In genomic region chr19:44749318-44749717, GRCh38 we compare ENCODE assay signal across 8 cellular contexts. TPM values are rescaled to one million over a fixed set of nuclear protein-coding genes. Genes with fewer than 3 reads are reported as not detected.
DNase-seq lines count a peak whose midpoint lies in the region; ATAC-seq and TF ChIP-seq lines count a peak whose summit lies in the region.

No MANE protein-coding gene starts in this region.

- peak overlapping the region; percentile 91 for H3K27ac Mint-ChIP-seq in activated T-helper 17 cell treated with anti-CD3 and anti-CD28 coated beads, Interleukin-2, amount 50 U/mL, for 72 hours
- peak overlapping the region; percentile 84 for H3K27ac Mint-ChIP-seq in stimulated activated memory B cell treated with anti-CD40 and anti-IgM and Interleukin-4, amounts not matched to agents 10 μg/mL and 1 μg/mL and 100 μg/mL, for 72 hours

- ATAC-seq in activated T-helper 17 cell treated with anti-CD3 and anti-CD28 coated beads, Interleukin-2, amount 50 U/mL, for 72 hours (replicated peaks): no peak
- no peak for ATAC-seq in stimulated activated memory B cell treated with anti-CD40 and anti-IgM and Interleukin-4, amounts not matched to agents 10 μg/mL and 1 μg/mL and 100 μg/mL, for 72 hours
- no peak for ATAC-seq in HG03442 (IDR thresholded peaks at IDR 0.05; ENCODE audit: unreplicated experiment)

- no peak overlapping the region for H3K9ac ChIP-seq in iPS-18a (ENCODE audit: low read length)

- no peaks in the 10 kb centered on the region for H3K9me3 ChIP-seq in iPS-18a (ENCODE audit: control insufficient read depth, low read depth, low read length)

- peaks cover 90% of the 10 kb centered on the region for H3K27me3 ChIP-seq in iPS-18a (ENCODE audit: control insufficient read depth, insufficient read depth, low read length)

- DNase-seq in HFF-Myc (ENCODE audit: extremely low read depth, low read depth): no peak
- DNase-seq in SIG-M5 (lab: John Stamatoyannopoulos, UW): no peak
- no peak for DNase-seq in GM19240 (ENCODE audit: insufficient read length, low spot score)
- no peak for DNase-seq in DMS53 (lab: John Stamatoyannopoulos, UW)

- H3K27ac ChIP-seq in iPS-18a (ENCODE audit: low read length): no peak overlapping the region

- no peaks in the 10 kb centered on the region for H3K27me3 Mint-ChIP-seq in activated T-helper 17 cell treated with anti-CD3 and anti-CD28 coated beads, Interleukin-2, amount 50 U/mL, for 72 hours
- H3K27me3 Mint-ChIP-seq in stimulated activated memory B cell treated with anti-CD40 and anti-IgM and Interleukin-4, amounts not matched to agents 10 μg/mL and 1 μg/mL and 100 μg/mL, for 72 hours: no peaks in the 10 kb centered on the region

- H3K4me3 Mint-ChIP-seq in activated T-helper 17 cell treated with anti-CD3 and anti-CD28 coated beads, Interleukin-2, amount 50 U/mL, for 72 hours: peak overlapping the region; percentile 99
- peak overlapping the region; percentile 94 for H3K4me3 Mint-ChIP-seq in stimulated activated memory B cell treated with anti-CD40 and anti-IgM and Interleukin-4, amounts not matched to agents 10 μg/mL and 1 μg/mL and 100 μg/mL, for 72 hours

- H3K4me1 ChIP-seq in iPS-18a (ENCODE audit: control insufficient read depth, low read depth, low read length): peaks cover 11% of the 10 kb centered on the region

- H3K4me3 ChIP-seq in HFF-Myc (replicated peaks; ENCODE audit: low read depth, low read length) (peak overlapping the region; percentile 57), iPS-18a (ENCODE audit: low read length) (peak overlapping the region; percentile 71)

- peaks cover 62% of the 10 kb centered on the region for H3K36me3 Mint-ChIP-seq in activated T-helper 17 cell treated with anti-CD3 and anti-CD28 coated beads, Interleukin-2, amount 50 U/mL, for 72 hours (ENCODE audit: low read depth)
- H3K36me3 Mint-ChIP-seq in stimulated activated memory B cell treated with anti-CD40 and anti-IgM and Interleukin-4, amounts not matched to agents 10 μg/mL and 1 μg/mL and 100 μg/mL, for 72 hours: peaks cover 31% of the 10 kb centered on the region

- H3K4me1 Mint-ChIP-seq in activated T-helper 17 cell treated with anti-CD3 and anti-CD28 coated beads, Interleukin-2, amount 50 U/mL, for 72 hours: peaks cover 27% of the 10 kb centered on the region
- H3K4me1 Mint-ChIP-seq in stimulated activated memory B cell treated with anti-CD40 and anti-IgM and Interleukin-4, amounts not matched to agents 10 μg/mL and 1 μg/mL and 100 μg/mL, for 72 hours: peaks cover 70% of the 10 kb centered on the region

- TF ChIP-seq CTCF in HFF-Myc (IDR thresholded peaks at IDR 0.05; ENCODE audit: low read depth, low read length, missing control alignments): no peak

- H3K36me3 ChIP-seq in iPS-18a (ENCODE audit: control insufficient read depth, low read depth, low read length): no peaks in the 10 kb centered on the region

- no peaks in the 10 kb centered on the region for H3K9me3 Mint-ChIP-seq in activated T-helper 17 cell treated with anti-CD3 and anti-CD28 coated beads, Interleukin-2, amount 50 U/mL, for 72 hours
- H3K9me3 Mint-ChIP-seq in stimulated activated memory B cell treated with anti-CD40 and anti-IgM and Interleukin-4, amounts not matched to agents 10 μg/mL and 1 μg/mL and 100 μg/mL, for 72 hours: no peaks in the 10 kb centered on the region

RNA-seq across cellular contexts. Expression of gene BCL3, which starts 0.8 kb away (rescaled TPM):
- total RNA-seq in activated T-helper 17 cell treated with anti-CD3 and anti-CD28 coated beads, Interleukin-2, amount 50 U/mL, for 72 hours: 10 to 100 TPM; 79.0 to 86.3 TPM

RNA-seq across cellular contexts. Expression of gene CBLC, which starts 28.4 kb away (rescaled TPM):
- total RNA-seq in activated T-helper 17 cell treated with anti-CD3 and anti-CD28 coated beads, Interleukin-2, amount 50 U/mL, for 72 hours: not detected

RNA-seq across cellular contexts. Expression of gene CEACAM16, which starts 50.4 kb away (rescaled TPM):
- total RNA-seq in activated T-helper 17 cell treated with anti-CD3 and anti-CD28 coated beads, Interleukin-2, amount 50 U/mL, for 72 hours: not detected

RNA-seq across cellular contexts. Expression of gene BCAM, which starts 59.6 kb away (rescaled TPM):
- total RNA-seq in activated T-helper 17 cell treated with anti-CD3 and anti-CD28 coated beads, Interleukin-2, amount 50 U/mL, for 72 hours: not detected
